ENCODE assay signal across 1 cellular context in the genomic region with DNA sequence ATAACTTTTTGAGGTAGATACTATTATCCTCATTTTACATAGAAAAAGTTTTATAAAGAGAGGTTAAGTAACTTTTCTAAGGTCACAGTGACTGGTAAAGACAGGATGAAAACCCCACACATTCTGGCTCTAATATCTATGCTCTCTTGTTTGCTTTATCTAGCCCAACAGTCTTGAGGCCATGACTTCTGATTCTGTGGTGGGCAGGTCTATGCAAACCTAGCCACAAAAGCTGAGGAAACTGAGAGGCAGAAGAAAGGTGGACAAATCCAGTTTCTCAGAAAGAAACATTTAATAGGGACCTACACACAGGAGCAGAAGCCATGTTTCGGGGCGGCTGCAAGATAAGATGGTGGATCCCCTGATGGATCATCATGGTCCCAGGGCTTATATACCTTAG.
TF ChIP-seq lines count a peak whose summit lies in the region.

No MANE protein-coding gene starts in this region.

TF ChIP-seq in K562, 482 proteins besides CTCF, POLR2A, EP300 and RAD21:
- TF ChIP-seq, protein P1, sequence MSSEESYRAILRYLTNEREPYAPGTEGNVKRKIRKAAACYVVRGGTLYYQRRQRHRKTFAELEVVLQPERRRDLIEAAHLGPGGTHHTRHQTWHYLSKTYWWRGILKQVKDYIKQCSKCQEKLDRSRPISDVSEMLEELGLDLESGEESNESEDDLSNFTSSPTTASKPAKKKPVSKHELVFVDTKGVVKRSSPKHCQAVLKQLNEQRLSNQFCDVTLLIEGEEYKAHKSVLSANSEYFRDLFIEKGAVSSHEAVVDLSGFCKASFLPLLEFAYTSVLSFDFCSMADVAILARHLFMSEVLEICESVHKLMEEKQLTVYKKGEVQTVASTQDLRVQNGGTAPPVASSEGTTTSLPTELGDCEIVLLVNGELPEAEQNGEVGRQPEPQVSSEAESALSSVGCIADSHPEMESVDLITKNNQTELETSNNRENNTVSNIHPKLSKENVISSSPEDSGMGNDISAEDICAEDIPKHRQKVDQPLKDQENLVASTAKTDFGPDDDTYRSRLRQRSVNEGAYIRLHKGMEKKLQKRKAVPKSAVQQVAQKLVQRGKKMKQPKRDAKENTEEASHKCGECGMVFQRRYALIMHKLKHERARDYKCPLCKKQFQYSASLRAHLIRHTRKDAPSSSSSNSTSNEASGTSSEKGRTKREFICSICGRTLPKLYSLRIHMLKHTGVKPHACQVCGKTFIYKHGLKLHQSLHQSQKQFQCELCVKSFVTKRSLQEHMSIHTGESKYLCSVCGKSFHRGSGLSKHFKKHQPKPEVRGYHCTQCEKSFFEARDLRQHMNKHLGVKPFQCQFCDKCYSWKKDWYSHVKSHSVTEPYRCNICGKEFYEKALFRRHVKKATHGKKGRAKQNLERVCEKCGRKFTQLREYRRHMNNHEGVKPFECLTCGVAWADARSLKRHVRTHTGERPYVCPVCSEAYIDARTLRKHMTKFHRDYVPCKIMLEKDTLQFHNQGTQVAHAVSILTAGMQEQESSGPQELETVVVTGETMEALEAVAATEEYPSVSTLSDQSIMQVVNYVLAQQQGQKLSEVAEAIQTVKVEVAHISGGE (CRISPR knock-in tag; IDR thresholded peaks at IDR 0.05): no peak
- TF ChIP-seq TCF3 (CRISPR knock-in tag; IDR thresholded peaks at IDR 0.05) (peak; percentile 38; the same call in 1 of the 2 replicates), YY1 (IDR thresholded peaks at IDR 0.05; ENCODE audit: borderline replicate concordance in 1 of 3, control insufficient read depth in 1 of 3, extremely low read depth in 1 of 3, insufficient read depth in 3 of 3, insufficient read length in 1 of 3, insufficient replicate concordance in 2 of 3, low read depth in 1 of 3, low read length in 2 of 3) (peak in 1 of 3 experiments; percentile 19), ZNF280A (IDR thresholded peaks at IDR 0.05; ENCODE audit: low read depth, partially characterized antibody) (no peak), TEAD4 (IDR thresholded peaks at IDR 0.05; ENCODE audit: low read length) (peak; percentile 22; the same call in 1 of the 2 replicates), TEAD4 (CRISPR knock-in tag; IDR thresholded peaks at IDR 0.05; ENCODE audit: borderline replicate concordance) (no peak), CBFA2T3 (IDR thresholded peaks at IDR 0.05) (peak; percentile 61), JUN (IDR thresholded peaks at IDR 0.05; ENCODE audit: borderline replicate concordance, low read depth, low read length) (no peak), JUN (CRISPR knock-in tag; IDR thresholded peaks at IDR 0.05; ENCODE audit: borderline replicate concordance) (no peak), DPF2 (IDR thresholded peaks at IDR 0.05) (peak; percentile 36), CHCHD3 (CRISPR knock-in tag; IDR thresholded peaks at IDR 0.05) (no peak), POU5F1 (IDR thresholded peaks at IDR 0.05; ENCODE audit: borderline replicate concordance, low read depth, low read length, partially characterized antibody) (no peak), TAL1 (IDR thresholded peaks at IDR 0.05) (peak; percentile 33; the same call in 1 of the 2 replicates), DLX4 (CRISPR knock-in tag; IDR thresholded peaks at IDR 0.05) (no peak), ARID1B (IDR thresholded peaks at IDR 0.05) (peak; percentile 25), POLR2AphosphoS5 (IDR thresholded peaks at IDR 0.05; ENCODE audit: control insufficient read depth, insufficient read depth, low read depth, low read length) (0 out of 2 replicates have a peak, but pooled peaks have one; percentile 22), USF1 (CRISPR knock-in tag; IDR thresholded peaks at IDR 0.05) (no peak), ZSCAN29 (IDR thresholded peaks at IDR 0.05) (peak; percentile 90), KAT2B (IDR thresholded peaks at IDR 0.05; ENCODE audit: low read depth, low read length) (no peak)
- TF ChIP-seq, protein P2, sequence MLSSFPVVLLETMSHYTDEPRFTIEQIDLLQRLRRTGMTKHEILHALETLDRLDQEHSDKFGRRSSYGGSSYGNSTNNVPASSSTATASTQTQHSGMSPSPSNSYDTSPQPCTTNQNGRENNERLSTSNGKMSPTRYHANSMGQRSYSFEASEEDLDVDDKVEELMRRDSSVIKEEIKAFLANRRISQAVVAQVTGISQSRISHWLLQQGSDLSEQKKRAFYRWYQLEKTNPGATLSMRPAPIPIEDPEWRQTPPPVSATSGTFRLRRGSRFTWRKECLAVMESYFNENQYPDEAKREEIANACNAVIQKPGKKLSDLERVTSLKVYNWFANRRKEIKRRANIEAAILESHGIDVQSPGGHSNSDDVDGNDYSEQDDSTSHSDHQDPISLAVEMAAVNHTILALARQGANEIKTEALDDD (IDR thresholded peaks at IDR 0.05): no peak
- TF ChIP-seq, protein P3, sequence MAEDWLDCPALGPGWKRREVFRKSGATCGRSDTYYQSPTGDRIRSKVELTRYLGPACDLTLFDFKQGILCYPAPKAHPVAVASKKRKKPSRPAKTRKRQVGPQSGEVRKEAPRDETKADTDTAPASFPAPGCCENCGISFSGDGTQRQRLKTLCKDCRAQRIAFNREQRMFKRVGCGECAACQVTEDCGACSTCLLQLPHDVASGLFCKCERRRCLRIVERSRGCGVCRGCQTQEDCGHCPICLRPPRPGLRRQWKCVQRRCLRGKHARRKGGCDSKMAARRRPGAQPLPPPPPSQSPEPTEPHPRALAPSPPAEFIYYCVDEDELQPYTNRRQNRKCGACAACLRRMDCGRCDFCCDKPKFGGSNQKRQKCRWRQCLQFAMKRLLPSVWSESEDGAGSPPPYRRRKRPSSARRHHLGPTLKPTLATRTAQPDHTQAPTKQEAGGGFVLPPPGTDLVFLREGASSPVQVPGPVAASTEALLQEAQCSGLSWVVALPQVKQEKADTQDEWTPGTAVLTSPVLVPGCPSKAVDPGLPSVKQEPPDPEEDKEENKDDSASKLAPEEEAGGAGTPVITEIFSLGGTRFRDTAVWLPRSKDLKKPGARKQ (CRISPR knock-in tag; IDR thresholded peaks at IDR 0.05): no peak
